8 cellular contexts compared by ENCODE assay signal in genomic region chr14:91409240-91409639, GRCh38. TPM values are rescaled to one million over a fixed set of nuclear protein-coding genes. Genes with fewer than 3 reads are reported as not detected.
DNase-seq lines count a peak whose midpoint lies in the region; ATAC-seq, FAIRE-seq and TF ChIP-seq lines count a peak whose summit lies in the region.
"Not testable (repeated sequence)": the region's sequence is repeated elsewhere in the genome, so short reads cannot be mapped to it uniquely, and the experiment has no call there.

No MANE protein-coding gene starts in this region.

- CTCF ChIA-PET in CD4-positive, alpha-beta T cell (lab: Charles Lee): interaction anchor here (0.7 to 2.1 kb wide), 3 partner anchors 9 to 164 kb away, joined by 3 to 9 read pairs (median 3); no protein-coding TSS in a partner anchor
- CTCF ChIA-PET in activated CD8-positive, alpha-beta T cell treated with anti-CD3 and anti-CD28 coated beads, Interleukin-2, amount 10 ng/mL, durations not matched to agents 7 days and 5 days (lab: Charles Lee): interaction anchor here (0.8 to 1.8 kb wide), 4 partner anchors 9 to 86 kb away, joined by 3 to 6 read pairs (median 4); partner anchors contain the start of gene CCDC88C
- CTCF ChIA-PET in GM12878 (lab: Yijun Ruan, JAX): interaction anchor here (0.7 to 2.3 kb wide), 5 partner anchors 9 to 86 kb away, joined by 3 to 9 read pairs (median 5); no protein-coding TSS in a partner anchor

- RAD21 ChIA-PET in GM12878 (lab: Charles Lee; ENCODE audit: unreplicated experiment): interaction anchor here (0.7 to 1.8 kb wide), 2 partner anchors 9 to 53 kb away, joined by 3 to 6 read pairs; no protein-coding TSS in a partner anchor

- not testable (repeated sequence) for H3K27me3 Mint-ChIP-seq in CD4-positive, alpha-beta T cell; activated CD8-positive, alpha-beta T cell treated with anti-CD3 and anti-CD28 coated beads, Interleukin-2, amount 10 ng/mL, durations not matched to agents 7 days and 5 days (ENCODE audit: low read depth); natural killer cell (ENCODE audit: low read depth in 2 of 2); stimulated activated naive CD8-positive, alpha-beta T cell treated with anti-CD3 and anti-CD28 coated beads, Interleukin-15, amount 100 ng/mL, for 72 hours

- H4K20me1 ChIP-seq in MM.1S (ENCODE audit: insufficient read depth, low read length): peaks cover 13% of the 10 kb centered on the region
- H4K20me1 ChIP-seq in GM12878 (ENCODE audit: control insufficient read depth, insufficient read depth): peaks cover 19% of the 10 kb centered on the region

- DNase-seq in CD4-positive, alpha-beta T cell; MM.1S; WERI-Rb-1; activated CD8-positive, alpha-beta T cell treated with anti-CD3 and anti-CD28 coated beads, Interleukin-2, amount 10 ng/mL, durations not matched to agents 7 days and 5 days; GM12878 (ENCODE audit: low read depth, low spot score); natural killer cell; stimulated activated naive CD8-positive, alpha-beta T cell treated with anti-CD3 and anti-CD28 coated beads, Interleukin-15, amount 100 ng/mL, for 72 hours: not testable (repeated sequence)
- DNase-seq in activated effector memory CD4-positive, alpha-beta T cell treated with anti-CD3 and anti-CD28 coated beads, Interleukin-2, amount 50 U/mL, for 16 hours: peak; percentile 50

- not testable (repeated sequence) for H3K9ac ChIP-seq in MM.1S (ENCODE audit: low read length); GM12878 (ENCODE audit: control insufficient read depth, insufficient read depth, low read length)

- ATAC-seq in CD4-positive, alpha-beta T cell (ENCODE audit: poor library complexity); activated CD8-positive, alpha-beta T cell treated with anti-CD3 and anti-CD28 coated beads, Interleukin-2, amount 10 ng/mL, durations not matched to agents 7 days and 5 days; GM12878; natural killer cell; stimulated activated naive CD8-positive, alpha-beta T cell treated with anti-CD3 and anti-CD28 coated beads, Interleukin-15, amount 100 ng/mL, for 72 hours: not testable (repeated sequence)

- H3K36me3 ChIP-seq in MM.1S (replicated peaks; ENCODE audit: insufficient read depth, low read length): not testable (repeated sequence)
- peaks cover 93% of the 10 kb centered on the region for H3K36me3 ChIP-seq in WERI-Rb-1
- peaks cover 37 to 46% of the 10 kb centered on the region in 2 experiments for H3K36me3 ChIP-seq in GM12878 (ENCODE audit: control insufficient read depth in 2 of 2, insufficient read depth in 2 of 2, low read length in 1 of 2)

- TF ChIP-seq EP300 in GM12878 (IDR thresholded peaks at IDR 0.05; ENCODE audit: borderline replicate concordance in 1 of 2, control insufficient read depth in 1 of 2, low read depth in 2 of 2, low read length in 2 of 2): not testable (repeated sequence)

- H3K4me1 Mint-ChIP-seq in CD4-positive, alpha-beta T cell (ENCODE audit: low read depth): peaks cover 91% of the 10 kb centered on the region
- peaks cover 95% of the 10 kb centered on the region for H3K4me1 Mint-ChIP-seq in activated CD8-positive, alpha-beta T cell treated with anti-CD3 and anti-CD28 coated beads, Interleukin-2, amount 10 ng/mL, durations not matched to agents 7 days and 5 days (ENCODE audit: low read depth)
- peaks cover 87 to 88% of the 10 kb centered on the region in 2 donors for H3K4me1 Mint-ChIP-seq in natural killer cell
- H3K4me1 Mint-ChIP-seq in stimulated activated naive CD8-positive, alpha-beta T cell treated with anti-CD3 and anti-CD28 coated beads, Interleukin-15, amount 100 ng/mL, for 72 hours: peaks cover 95% of the 10 kb centered on the region

- not testable (repeated sequence) for H3K9me2 ChIP-seq in MM.1S (replicated peaks; ENCODE audit: insufficient read depth, low read length)

- not testable (repeated sequence) for H3K9me3 Mint-ChIP-seq in CD4-positive, alpha-beta T cell; activated CD8-positive, alpha-beta T cell treated with anti-CD3 and anti-CD28 coated beads, Interleukin-2, amount 10 ng/mL, durations not matched to agents 7 days and 5 days (ENCODE audit: insufficient read depth); natural killer cell; stimulated activated naive CD8-positive, alpha-beta T cell treated with anti-CD3 and anti-CD28 coated beads, Interleukin-15, amount 100 ng/mL, for 72 hours

- H3K9me3 ChIP-seq in CD4-positive, alpha-beta T cell (ENCODE audit: control insufficient read depth, low read length); MM.1S (replicated peaks; ENCODE audit: insufficient read depth, low read length); WERI-Rb-1 (ENCODE audit: severe bottlenecking); GM12878 (replicated peaks; ENCODE audit: control insufficient read depth, insufficient read depth, low read length): not testable (repeated sequence)

- peak overlapping the region; percentile 85 for H3K27ac ChIP-seq in CD4-positive, alpha-beta T cell (ENCODE audit: low read depth, low read length)
- H3K27ac ChIP-seq in MM.1S (ENCODE audit: low read length): peak overlapping the region; percentile 100; the same call in 1 of the 2 replicates
- H3K27ac ChIP-seq in WERI-Rb-1: peak overlapping the region; percentile 78; the same call in 1 of the 2 replicates
- H3K27ac ChIP-seq in GM12878 (ENCODE audit: control insufficient read depth, insufficient read depth): not testable (repeated sequence)

- H3K4me3 Mint-ChIP-seq in CD4-positive, alpha-beta T cell: peak overlapping the region; percentile 47
- not testable (repeated sequence) for H3K4me3 Mint-ChIP-seq in activated CD8-positive, alpha-beta T cell treated with anti-CD3 and anti-CD28 coated beads, Interleukin-2, amount 10 ng/mL, durations not matched to agents 7 days and 5 days
- H3K4me3 Mint-ChIP-seq in natural killer cell: peak overlapping the region; percentile 87
- H3K4me3 Mint-ChIP-seq in stimulated activated naive CD8-positive, alpha-beta T cell treated with anti-CD3 and anti-CD28 coated beads, Interleukin-15, amount 100 ng/mL, for 72 hours: peak overlapping the region; percentile 61 to 71

- not testable (repeated sequence) for TF ChIP-seq POLR2A in GM12878 (IDR thresholded peaks at IDR 0.05; ENCODE audit: low read depth, low read length)

- intact Hi-C loops in CD4-positive, alpha-beta T cell (cut with DNase I, micrococcal nuclease): loop anchor here in 1 of 2 experiments (5.0 kb wide), 1 partner anchor 37 kb away; no protein-coding TSS in a partner anchor
- intact Hi-C loops in GM12878 (cut with micrococcal nuclease; ENCODE audit: unreplicated experiment): not testable (repeated sequence)
- intact Hi-C loops in natural killer cell (cut with micrococcal nuclease): loop anchor here (2.0 kb wide), 1 partner anchor 22 kb away; no protein-coding TSS in a partner anchor

- POLR2A ChIA-PET in CD4-positive, alpha-beta T cell (lab: Charles Lee): interaction anchor here (0.6 to 4.9 kb wide), 5 partner anchors 8 to 84 kb away, joined by 3 to 31 read pairs (median 7); partner anchors contain the start of gene CCDC88C
- POLR2A ChIA-PET in activated CD8-positive, alpha-beta T cell treated with anti-CD3 and anti-CD28 coated beads, Interleukin-2, amount 10 ng/mL, durations not matched to agents 7 days and 5 days (lab: Charles Lee): interaction anchor here (0.8 to 1.3 kb wide), 3 partner anchors 8 to 82 kb away, joined by 3 to 4 read pairs (median 3); no protein-coding TSS in a partner anchor
- POLR2A ChIA-PET in GM12878 (lab: Charles Lee): interaction anchor here (0.7 to 1.4 kb wide), 4 partner anchors 11 to 94 kb away, joined by 3 to 10 read pairs (median 4); no protein-coding TSS in a partner anchor

- WGBS in GM12878 (ENCODE audit: insufficient coverage, insufficient replicate concordance, low lambda C conversion rate, missing lambda C conversion rate): 83% methylated on average over 6 of the region's 6 CpGs

- not testable (repeated sequence) for FAIRE-seq in GM12878 (lab: Jason Lieb, UNC)

- not testable (repeated sequence) for BruUV-seq in GM12878 (replicated peaks; lab: Mats Ljungman, UMichigan)

- not testable (repeated sequence) for H3K4me3 ChIP-seq in MM.1S (ENCODE audit: low read length); WERI-Rb-1 (ENCODE audit: low read depth, low read length); GM12878

- peaks cover 24% of the 10 kb centered on the region for H3F3A ChIP-seq in MM.1S (ENCODE audit: insufficient read depth, low read length)

- not testable (repeated sequence) for H3K4me2 ChIP-seq in MM.1S (ENCODE audit: low read depth, low read length)
- peak overlapping the region; percentile 81; the same call in 1 of the 2 replicates for H3K4me2 ChIP-seq in GM12878 (ENCODE audit: control insufficient read depth, insufficient read depth)

- SMC1A ChIA-PET in GM12878 (lab: Charles Lee; ENCODE audit: uncharacterized antibody, unreplicated experiment): interaction anchor here (0.6 to 1.3 kb wide), 12 partner anchors 9 to 346 kb away, joined by 3 to 13 read pairs (median 4); no protein-coding TSS in a partner anchor

- peak overlapping the region; percentile 98 for H3K27ac Mint-ChIP-seq in CD4-positive, alpha-beta T cell
- H3K27ac Mint-ChIP-seq in activated CD8-positive, alpha-beta T cell treated with anti-CD3 and anti-CD28 coated beads, Interleukin-2, amount 10 ng/mL, durations not matched to agents 7 days and 5 days: peak overlapping the region; percentile 83
- H3K27ac Mint-ChIP-seq in natural killer cell: peak overlapping the region; percentile 96 to 98
- H3K27ac Mint-ChIP-seq in stimulated activated naive CD8-positive, alpha-beta T cell treated with anti-CD3 and anti-CD28 coated beads, Interleukin-15, amount 100 ng/mL, for 72 hours: peak overlapping the region; percentile 90 to 94

- H3K79me2 ChIP-seq in MM.1S (ENCODE audit: low read length): peaks cover 100% of the 10 kb centered on the region
- H3K79me2 ChIP-seq in GM12878 (ENCODE audit: control insufficient read depth, insufficient read depth, low read length): peaks cover 96% of the 10 kb centered on the region

- in situ Hi-C loops in GM12878 (cut with MboI): not testable (repeated sequence)

- H2AFZ ChIP-seq in MM.1S (ENCODE audit: low read length); GM12878 (ENCODE audit: control insufficient read depth, low read depth, low read length): not testable (repeated sequence)

- H3K36me3 Mint-ChIP-seq in CD4-positive, alpha-beta T cell (ENCODE audit: low read depth): peaks cover 78% of the 10 kb centered on the region
- peaks cover 80% of the 10 kb centered on the region for H3K36me3 Mint-ChIP-seq in activated CD8-positive, alpha-beta T cell treated with anti-CD3 and anti-CD28 coated beads, Interleukin-2, amount 10 ng/mL, durations not matched to agents 7 days and 5 days (ENCODE audit: low read depth)
- not testable (repeated sequence) for H3K36me3 Mint-ChIP-seq in natural killer cell

- not testable (repeated sequence) for TF ChIP-seq CTCF in CD4-positive, alpha-beta T cell (IDR thresholded peaks at IDR 0.05); MM.1S (IDR thresholded peaks at IDR 0.05; ENCODE audit: low read length); WERI-Rb-1 (IDR thresholded peaks at IDR 0.05; ENCODE audit: low read depth, low read length); GM12878 (IDR thresholded peaks at IDR 0.05 in 2 of 3, conservative IDR thresholded peaks at IDR 0.05 in 1 of 3; ENCODE audit: control insufficient read depth in 2 of 3, extremely low read depth in 1 of 3, insufficient read depth in 1 of 3, low read depth in 3 of 3, low read length in 3 of 3); natural killer cell (IDR thresholded peaks at IDR 0.05)

- not testable (repeated sequence) for H3K27me3 ChIP-seq in CD4-positive, alpha-beta T cell (ENCODE audit: control insufficient read depth, insufficient read depth, low read length); MM.1S (replicated peaks; ENCODE audit: insufficient read depth, low read length); WERI-Rb-1 (ENCODE audit: insufficient read depth, low read depth, severe bottlenecking); GM12878 (replicated peaks in 1 of 2; ENCODE audit: control insufficient read depth in 2 of 2, insufficient read depth in 2 of 2, low read length in 1 of 2)

- H3K4me1 ChIP-seq in MM.1S (ENCODE audit: low read length): peaks cover 62% of the 10 kb centered on the region
- peaks cover 54% of the 10 kb centered on the region for H3K4me1 ChIP-seq in GM12878 (ENCODE audit: control insufficient read depth, insufficient read depth, low read length)

- TF ChIP-seq RAD21 in GM12878 (IDR thresholded peaks at IDR 0.05; ENCODE audit: insufficient read depth, low read depth, low read length): not testable (repeated sequence)

RNA-seq across cellular contexts. Expression of gene CCDC88C, which starts 8.4 kb away (rescaled TPM):
- total RNA-seq in CD4-positive, alpha-beta T cell: 100 to 1,000 TPM; 269 to 287 TPM
- 100 to 1,000 TPM; 147 to 153 TPM for total RNA-seq in activated CD8-positive, alpha-beta T cell treated with anti-CD3 and anti-CD28 coated beads, Interleukin-2, amount 10 ng/mL, durations not matched to agents 7 days and 5 days
- 423 and 447 TPM in 2 replicates for total RNA-seq in GM12878 (2013; cell fraction: nucleolus; rRNA removed)
- total RNA-seq in GM12878 (2014; rRNA removed) (48.4 and 48.8 TPM in 2 replicates), GM12878 (2014; rRNA removed; fragmentation: Illumina TruSeq; extraction: Trizol) (35.7 and 41.3 TPM in 2 replicates), GM12878 (2021) (71.3 and 79.6 TPM in 2 replicates), natural killer cell (100 to 1,000 TPM; 432 to 516 (median 438) TPM)
- polyA plus RNA-seq in GM12878 (2011; ENCODE audit: low read depth): 18.5 TPM
- polyA plus RNA-seq in GM12878 (2011; rRNA removed) (37.2 and 39.7 TPM in 2 replicates), GM12878 (2014; fragmentation: Illumina TruSeq; extraction: Trizol) (20.2 and 31.3 TPM in 2 replicates), GM12878 (2014; fragmentation: Nextera tagmentation; extraction: Ambion mirVana) (1 to 10 TPM; 4.0 to 7.0 TPM), GM12878 (2014; rRNA removed) (53.5 and 66.2 TPM in 2 replicates), GM12878 (2016; fragmentation: Nextera tagmentation; extraction: Ambion mirVana) (10 to 100 TPM; 28.9 to 33.4 TPM)
- 37.8 and 40.4 TPM in 2 replicates for polyA plus RNA-seq in GM12878 (2011; cell fraction: cytosol; rRNA removed)
- 123 and 167 TPM in 2 replicates for polyA plus RNA-seq in GM12878 (2011; cell fraction: nucleus; rRNA removed)
- 34.9 and 39.6 TPM in 2 replicates for polyA plus RNA-seq in GM12878 (2012)
- polyA minus RNA-seq in GM12878 (2011; rRNA and poly(A)+ RNA removed): 69.8 and 107 TPM in 2 replicates
- 26.6 and 28.2 TPM in 2 replicates for polyA minus RNA-seq in GM12878 (2011; cell fraction: cytosol; rRNA and poly(A)+ RNA removed)
- 97.0 and 159 TPM in 2 replicates for polyA minus RNA-seq in GM12878 (2011; cell fraction: nucleus; rRNA and poly(A)+ RNA removed)
